Comparison of ENCODE assay signal across 8 cellular contexts in genomic region chr2:237694423-237695194, GRCh38.
A peak's percentile ranks its signal among the peaks of the same experiment; 100 is the strongest.
DNase-seq lines count a peak whose midpoint lies in the region; ATAC-seq and TF ChIP-seq lines count a peak whose summit lies in the region.

No MANE protein-coding gene starts in this region.

- DNase-seq in SK-N-MC (ENCODE audit: low read depth, low spot score) (no peak), fibroblast of the aortic adventitia (ENCODE audit: low read depth) (no peak), HuH-7 (ENCODE audit: low spot score) (no peak), AG08396 (ENCODE audit: low spot score) (no peak)
- no peak for DNase-seq in stimulated activated naive B cell treated with anti-CD40 and anti-IgM and Interleukin-4, amounts not matched to agents 10 μg/mL and 1 μg/mL and 100 μg/mL, for 72 hours
- no peak for DNase-seq in stimulated activated CD4-positive, alpha-beta T cell treated with anti-CD3 and anti-CD28 coated beads, Interleukin-4, amount 100 ng/mL, for 1 hour

- peak; percentile 55 for TF ChIP-seq POLR2A in GM19193 (IDR thresholded peaks at IDR 0.05; ENCODE audit: extremely low read depth, insufficient read depth, insufficient read length)

- H3K4me1 Mint-ChIP-seq in stimulated activated naive B cell treated with anti-CD40 and anti-IgM and Interleukin-4, amounts not matched to agents 10 μg/mL and 1 μg/mL and 100 μg/mL, for 72 hours = peaks cover 48 to 82% of the 10 kb centered on the region in 2 donors

- peak overlapping the region; percentile 24 for H3K9ac ChIP-seq in SK-N-MC (ENCODE audit: insufficient read length)

- H3K27ac ChIP-seq in SK-N-MC = peak overlapping the region; percentile 78

- peak overlapping the region; percentile 96 for H3K27ac Mint-ChIP-seq in stimulated activated naive B cell treated with anti-CD40 and anti-IgM and Interleukin-4, amounts not matched to agents 10 μg/mL and 1 μg/mL and 100 μg/mL, for 72 hours

- TF ChIP-seq CTCF in fibroblast of the aortic adventitia (IDR thresholded peaks at IDR 0.05; ENCODE audit: insufficient read depth, low read length) = no peak

- H3K4me3 Mint-ChIP-seq in stimulated activated naive B cell treated with anti-CD40 and anti-IgM and Interleukin-4, amounts not matched to agents 10 μg/mL and 1 μg/mL and 100 μg/mL, for 72 hours = peak overlapping the region; percentile 90 to 97

- H3K36me3 ChIP-seq in SK-N-MC (ENCODE audit: insufficient read depth, low read length) = no peaks in the 10 kb centered on the region

- H3K9me3 Mint-ChIP-seq in stimulated activated naive B cell treated with anti-CD40 and anti-IgM and Interleukin-4, amounts not matched to agents 10 μg/mL and 1 μg/mL and 100 μg/mL, for 72 hours = no peaks in the 10 kb centered on the region

- no peaks in the 10 kb centered on the region for H3K9me3 ChIP-seq in SK-N-MC (ENCODE audit: low read depth, low read length)

- peaks cover 29 to 36% of the 10 kb centered on the region in 2 donors for H3K36me3 Mint-ChIP-seq in stimulated activated naive B cell treated with anti-CD40 and anti-IgM and Interleukin-4, amounts not matched to agents 10 μg/mL and 1 μg/mL and 100 μg/mL, for 72 hours

- H3K4me3 ChIP-seq in SK-N-MC (peak overlapping the region; percentile 97), fibroblast of the aortic adventitia (ENCODE audit: low read depth, low read length) (peak overlapping the region; percentile 10)

- H3K27me3 Mint-ChIP-seq in stimulated activated naive B cell treated with anti-CD40 and anti-IgM and Interleukin-4, amounts not matched to agents 10 μg/mL and 1 μg/mL and 100 μg/mL, for 72 hours = no peaks in the 10 kb centered on the region

- ATAC-seq in stimulated activated naive B cell treated with anti-CD40 and anti-IgM and Interleukin-4, amounts not matched to agents 10 μg/mL and 1 μg/mL and 100 μg/mL, for 72 hours (replicated peaks) = peak; percentile 4 to 15
- ATAC-seq in GM18519 (IDR thresholded peaks at IDR 0.05; ENCODE audit: low FRiP score, unreplicated experiment) = no peak
